In the genomic region with DNA sequence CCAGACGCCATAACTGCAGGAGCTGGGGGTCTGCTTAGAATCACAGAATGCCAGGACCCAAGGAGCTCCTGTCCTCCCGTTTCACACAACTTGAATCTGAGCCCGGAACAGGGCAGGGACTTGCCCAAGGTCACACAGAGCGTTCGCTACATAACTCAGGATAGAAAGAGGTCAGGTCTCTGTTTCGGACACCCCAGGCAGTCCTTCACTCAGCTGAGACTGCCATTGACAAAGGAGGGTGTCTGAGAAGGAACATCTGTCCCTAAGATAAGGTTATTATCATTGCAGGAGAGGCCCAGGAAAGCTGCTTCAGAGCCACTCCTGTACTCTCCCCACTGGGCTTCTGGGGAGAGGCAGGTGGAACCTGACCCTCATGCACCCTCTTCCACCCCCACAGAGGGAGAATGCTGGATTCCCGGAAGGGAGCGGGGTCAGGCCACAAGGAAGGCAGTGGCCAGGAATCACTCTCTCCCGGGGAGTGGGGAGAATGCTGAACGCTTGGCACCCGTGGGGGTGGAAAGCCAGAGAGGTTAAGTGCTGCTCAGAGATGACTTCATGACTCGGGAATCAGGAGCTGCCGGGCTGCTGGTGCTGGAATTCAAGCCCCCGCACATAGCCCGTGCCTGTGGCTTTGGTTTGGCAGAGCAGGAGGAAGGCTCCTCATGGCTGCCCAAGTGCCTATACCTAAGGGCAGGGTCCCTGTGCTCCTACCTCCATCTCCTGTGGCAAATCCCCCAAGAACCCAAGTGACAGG, we compare ENCODE assay signal across 1 cellular context.
TF ChIP-seq lines count a peak whose summit lies in the region.

No MANE protein-coding gene starts in this region.

TF ChIP-seq in GM23338, 12 proteins besides CTCF, POLR2A, EP300 and RAD21 (continued from another document):
- TF ChIP-seq, protein P1, sequence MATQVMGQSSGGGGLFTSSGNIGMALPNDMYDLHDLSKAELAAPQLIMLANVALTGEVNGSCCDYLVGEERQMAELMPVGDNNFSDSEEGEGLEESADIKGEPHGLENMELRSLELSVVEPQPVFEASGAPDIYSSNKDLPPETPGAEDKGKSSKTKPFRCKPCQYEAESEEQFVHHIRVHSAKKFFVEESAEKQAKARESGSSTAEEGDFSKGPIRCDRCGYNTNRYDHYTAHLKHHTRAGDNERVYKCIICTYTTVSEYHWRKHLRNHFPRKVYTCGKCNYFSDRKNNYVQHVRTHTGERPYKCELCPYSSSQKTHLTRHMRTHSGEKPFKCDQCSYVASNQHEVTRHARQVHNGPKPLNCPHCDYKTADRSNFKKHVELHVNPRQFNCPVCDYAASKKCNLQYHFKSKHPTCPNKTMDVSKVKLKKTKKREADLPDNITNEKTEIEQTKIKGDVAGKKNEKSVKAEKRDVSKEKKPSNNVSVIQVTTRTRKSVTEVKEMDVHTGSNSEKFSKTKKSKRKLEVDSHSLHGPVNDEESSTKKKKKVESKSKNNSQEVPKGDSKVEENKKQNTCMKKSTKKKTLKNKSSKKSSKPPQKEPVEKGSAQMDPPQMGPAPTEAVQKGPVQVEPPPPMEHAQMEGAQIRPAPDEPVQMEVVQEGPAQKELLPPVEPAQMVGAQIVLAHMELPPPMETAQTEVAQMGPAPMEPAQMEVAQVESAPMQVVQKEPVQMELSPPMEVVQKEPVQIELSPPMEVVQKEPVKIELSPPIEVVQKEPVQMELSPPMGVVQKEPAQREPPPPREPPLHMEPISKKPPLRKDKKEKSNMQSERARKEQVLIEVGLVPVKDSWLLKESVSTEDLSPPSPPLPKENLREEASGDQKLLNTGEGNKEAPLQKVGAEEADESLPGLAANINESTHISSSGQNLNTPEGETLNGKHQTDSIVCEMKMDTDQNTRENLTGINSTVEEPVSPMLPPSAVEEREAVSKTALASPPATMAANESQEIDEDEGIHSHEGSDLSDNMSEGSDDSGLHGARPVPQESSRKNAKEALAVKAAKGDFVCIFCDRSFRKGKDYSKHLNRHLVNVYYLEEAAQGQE (IDR thresholded peaks at IDR 0.05; ENCODE audit: unreplicated experiment) = no peak
- TF ChIP-seq STAT1 (IDR thresholded peaks at IDR 0.05; ENCODE audit: unreplicated experiment) = no peak
- TF ChIP-seq, protein P2, sequence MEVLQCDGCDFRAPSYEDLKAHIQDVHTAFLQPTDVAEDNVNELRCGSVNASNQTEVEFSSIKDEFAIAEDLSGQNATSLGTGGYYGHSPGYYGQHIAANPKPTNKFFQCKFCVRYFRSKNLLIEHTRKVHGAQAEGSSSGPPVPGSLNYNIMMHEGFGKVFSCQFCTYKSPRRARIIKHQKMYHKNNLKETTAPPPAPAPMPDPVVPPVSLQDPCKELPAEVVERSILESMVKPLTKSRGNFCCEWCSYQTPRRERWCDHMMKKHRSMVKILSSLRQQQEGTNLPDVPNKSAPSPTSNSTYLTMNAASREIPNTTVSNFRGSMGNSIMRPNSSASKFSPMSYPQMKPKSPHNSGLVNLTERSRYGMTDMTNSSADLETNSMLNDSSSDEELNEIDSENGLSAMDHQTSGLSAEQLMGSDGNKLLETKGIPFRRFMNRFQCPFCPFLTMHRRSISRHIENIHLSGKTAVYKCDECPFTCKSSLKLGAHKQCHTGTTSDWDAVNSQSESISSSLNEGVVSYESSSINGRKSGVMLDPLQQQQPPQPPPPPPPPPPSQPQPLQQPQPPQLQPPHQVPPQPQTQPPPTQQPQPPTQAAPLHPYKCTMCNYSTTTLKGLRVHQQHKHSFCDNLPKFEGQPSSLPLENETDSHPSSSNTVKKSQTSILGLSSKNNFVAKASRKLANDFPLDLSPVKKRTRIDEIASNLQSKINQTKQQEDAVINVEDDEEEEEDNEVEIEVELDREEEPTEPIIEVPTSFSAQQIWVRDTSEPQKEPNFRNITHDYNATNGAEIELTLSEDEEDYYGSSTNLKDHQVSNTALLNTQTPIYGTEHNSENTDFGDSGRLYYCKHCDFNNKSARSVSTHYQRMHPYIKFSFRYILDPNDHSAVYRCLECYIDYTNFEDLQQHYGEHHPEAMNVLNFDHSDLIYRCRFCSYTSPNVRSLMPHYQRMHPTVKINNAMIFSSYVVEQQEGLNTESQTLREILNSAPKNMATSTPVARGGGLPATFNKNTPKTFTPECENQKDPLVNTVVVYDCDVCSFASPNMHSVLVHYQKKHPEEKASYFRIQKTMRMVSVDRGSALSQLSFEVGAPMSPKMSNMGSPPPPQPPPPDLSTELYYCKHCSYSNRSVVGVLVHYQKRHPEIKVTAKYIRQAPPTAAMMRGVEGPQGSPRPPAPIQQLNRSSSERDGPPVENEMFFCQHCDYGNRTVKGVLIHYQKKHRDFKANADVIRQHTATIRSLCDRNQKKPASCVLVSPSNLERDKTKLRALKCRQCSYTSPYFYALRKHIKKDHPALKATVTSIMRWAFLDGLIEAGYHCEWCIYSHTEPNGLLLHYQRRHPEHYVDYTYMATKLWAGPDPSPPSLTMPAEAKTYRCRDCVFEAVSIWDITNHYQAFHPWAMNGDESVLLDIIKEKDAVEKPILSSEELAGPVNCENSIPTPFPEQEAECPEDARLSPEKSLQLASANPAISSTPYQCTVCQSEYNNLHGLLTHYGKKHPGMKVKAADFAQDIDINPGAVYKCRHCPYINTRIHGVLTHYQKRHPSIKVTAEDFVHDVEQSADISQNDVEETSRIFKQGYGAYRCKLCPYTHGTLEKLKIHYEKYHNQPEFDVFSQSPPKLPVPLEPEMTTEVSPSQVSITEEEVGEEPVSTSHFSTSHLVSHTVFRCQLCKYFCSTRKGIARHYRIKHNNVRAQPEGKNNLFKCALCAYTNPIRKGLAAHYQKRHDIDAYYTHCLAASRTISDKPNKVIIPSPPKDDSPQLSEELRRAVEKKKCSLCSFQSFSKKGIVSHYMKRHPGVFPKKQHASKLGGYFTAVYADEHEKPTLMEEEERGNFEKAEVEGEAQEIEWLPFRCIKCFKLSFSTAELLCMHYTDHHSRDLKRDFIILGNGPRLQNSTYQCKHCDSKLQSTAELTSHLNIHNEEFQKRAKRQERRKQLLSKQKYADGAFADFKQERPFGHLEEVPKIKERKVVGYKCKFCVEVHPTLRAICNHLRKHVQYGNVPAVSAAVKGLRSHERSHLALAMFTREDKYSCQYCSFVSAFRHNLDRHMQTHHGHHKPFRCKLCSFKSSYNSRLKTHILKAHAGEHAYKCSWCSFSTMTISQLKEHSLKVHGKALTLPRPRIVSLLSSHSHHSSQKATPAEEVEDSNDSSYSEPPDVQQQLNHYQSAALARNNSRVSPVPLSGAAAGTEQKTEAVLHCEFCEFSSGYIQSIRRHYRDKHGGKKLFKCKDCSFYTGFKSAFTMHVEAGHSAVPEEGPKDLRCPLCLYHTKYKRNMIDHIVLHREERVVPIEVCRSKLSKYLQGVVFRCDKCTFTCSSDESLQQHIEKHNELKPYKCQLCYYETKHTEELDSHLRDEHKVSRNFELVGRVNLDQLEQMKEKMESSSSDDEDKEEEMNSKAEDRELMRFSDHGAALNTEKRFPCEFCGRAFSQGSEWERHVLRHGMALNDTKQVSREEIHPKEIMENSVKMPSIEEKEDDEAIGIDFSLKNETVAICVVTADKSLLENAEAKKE (CRISPR knock-in tag; IDR thresholded peaks at IDR 0.05) = no peak
